15 cellular contexts compared by ENCODE assay signal in the genomic region with DNA sequence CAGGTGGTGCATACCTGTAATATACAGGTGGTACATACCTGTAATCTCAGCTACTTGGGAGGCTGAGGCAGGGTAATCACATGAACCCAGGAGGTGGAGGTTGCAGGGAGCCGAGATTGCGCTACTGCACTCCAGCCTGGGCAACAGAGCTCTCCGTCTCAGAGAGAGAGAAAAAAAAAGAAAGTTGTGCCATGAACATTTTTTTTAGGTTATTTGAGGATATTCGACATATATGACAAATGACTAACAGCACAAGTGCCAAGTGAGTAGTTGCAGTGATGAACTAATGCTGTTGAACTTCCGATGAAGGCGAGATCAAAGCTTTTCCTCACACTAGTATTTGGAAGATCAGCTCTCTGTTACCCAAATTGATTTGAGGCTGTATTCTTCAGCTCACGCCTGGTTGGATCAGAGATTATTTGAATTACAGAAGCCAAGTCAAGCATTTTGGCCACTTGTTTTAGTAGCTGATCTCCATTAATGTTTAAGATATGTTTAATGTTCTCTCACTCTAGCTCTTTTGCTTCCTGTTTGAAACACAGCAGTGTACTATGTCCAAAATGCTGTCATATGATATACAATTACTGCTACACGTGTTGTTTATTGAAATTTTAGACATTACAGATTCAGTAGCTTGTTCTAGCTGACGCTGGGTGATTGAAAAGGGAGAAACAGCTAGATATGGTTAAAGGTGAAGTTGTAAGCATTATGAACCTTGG. TPM values are rescaled to one million over a fixed set of nuclear protein-coding genes. Genes with fewer than 3 reads are reported as not detected.
A peak's percentile ranks its signal among the peaks of the same experiment; 100 is the strongest.
DNase-seq lines count a peak whose midpoint lies in the region; ATAC-seq and TF ChIP-seq lines count a peak whose summit lies in the region.
"Had no signal": no experiment of that assay in that cellular context is flagged by ENCODE, and none has a peak within 500 bp of the region (broad histone marks: within the 10 kb centered on the region; RNA-seq: fewer than 3 reads in every experiment).

No MANE protein-coding gene starts in this region.

- DNase-seq in T-helper 2 cell treated with Interferon-gamma antibody and Interleukin-4, amounts not matched to agents 5 μg/mL and 100 μg/mL, for 36 hours (ENCODE audit: low spot score): no peak
- DNase-seq in T-helper 2 cell: no peak
- DNase-seq in WTC11 (ENCODE audit: low spot score): no peak
- DNase-seq in fibroblast of lung (ENCODE audit: low read depth in 2 of 2): peak; percentile 32 to 83
- DNase-seq in stimulated activated effector memory CD8-positive, alpha-beta T cell treated with anti-CD3 and anti-CD28 coated beads, Interleukin-12 subunit alpha, Interleukin-12 subunit beta, amount 100 ng/mL, for 72 hours (ENCODE audit: low spot score in 2 of 2): no peak
- no peak for DNase-seq in NCI-H1092 treated with DMSO at 0.1 percent for 48 hours (lab: John Stamatoyannopoulos, UW)
- DNase-seq in stimulated activated naive CD4-positive, alpha-beta T cell (lab: John Stamatoyannopoulos, UW): no peak
- DNase-seq: activated CD8-positive, alpha-beta memory T cell treated with anti-CD3 and anti-CD28 coated beads, Interleukin-2, amount 50 U/mL, for 48 hours; lower lobe of right lung; small intestine; upper lobe of right lung had no signal

- H3K9me3 ChIP-seq in fibroblast of lung (ENCODE audit: control insufficient read depth, insufficient read depth, low read depth, low read length): no peaks in the 10 kb centered on the region
- H3K9me3 ChIP-seq: lower lobe of right lung, upper lobe of right lung had no signal

- ATAC-seq in WTC11 (no peak), HG03196 (IDR thresholded peaks at IDR 0.05; ENCODE audit: unreplicated experiment) (no peak)
- ATAC-seq in stimulated activated effector memory CD8-positive, alpha-beta T cell treated with anti-CD3 and anti-CD28 coated beads, Interleukin-12 subunit alpha, Interleukin-12 subunit beta, amount 100 ng/mL, for 72 hours: no peak
- ATAC-seq: lower lobe of right lung, upper lobe of right lung had no signal

- H3K27ac Mint-ChIP-seq in T-helper 2 cell treated with Interferon-gamma antibody and Interleukin-4, amounts not matched to agents 5 μg/mL and 100 μg/mL, for 36 hours: peak overlapping the region; percentile 18
- H3K27ac Mint-ChIP-seq in WTC11: peak overlapping the region; percentile 54; the same call in 1 of the 2 replicates
- peak overlapping the region; percentile 87 for H3K27ac Mint-ChIP-seq in stimulated activated effector memory CD8-positive, alpha-beta T cell treated with anti-CD3 and anti-CD28 coated beads, Interleukin-12 subunit alpha, Interleukin-12 subunit beta, amount 100 ng/mL, for 72 hours
- H3K27ac Mint-ChIP-seq: neural progenitor cell had no signal

- H3K4me2 ChIP-seq in fibroblast of lung (ENCODE audit: extremely low read depth, insufficient read depth, low read length): peak overlapping the region; percentile 40
- H3K4me2 ChIP-seq: neural progenitor cell had no signal

- TF ChIP-seq CTCF in WTC11 (IDR thresholded peaks at IDR 0.05) (no peak), fibroblast of lung (conservative IDR thresholded peaks at IDR 0.05 in 1 of 2, IDR thresholded peaks at IDR 0.05 in 1 of 2; ENCODE audit: low read depth in 1 of 2, low read length in 2 of 2) (no peak)

- H3K79me2 ChIP-seq in fibroblast of lung (ENCODE audit: control insufficient read depth, insufficient read depth, low read length): peaks cover 14% of the 10 kb centered on the region

- no peaks in the 10 kb centered on the region for H3K27me3 Mint-ChIP-seq in T-helper 2 cell treated with Interferon-gamma antibody and Interleukin-4, amounts not matched to agents 5 μg/mL and 100 μg/mL, for 36 hours (ENCODE audit: low read depth)
- H3K27me3 Mint-ChIP-seq in WTC11 (ENCODE audit: low read depth): no peaks in the 10 kb centered on the region

- no peaks in the 10 kb centered on the region for H3K27me3 ChIP-seq in fibroblast of lung (ENCODE audit: control insufficient read depth, insufficient read depth, low read length)
- H3K27me3 ChIP-seq: cardiac muscle cell, neural progenitor cell, upper lobe of right lung had no signal

- peaks cover 22% of the 10 kb centered on the region for H3K4me1 Mint-ChIP-seq in T-helper 2 cell treated with Interferon-gamma antibody and Interleukin-4, amounts not matched to agents 5 μg/mL and 100 μg/mL, for 36 hours (ENCODE audit: low read depth)
- peaks cover 36% of the 10 kb centered on the region for H3K4me1 Mint-ChIP-seq in WTC11
- peaks cover 70% of the 10 kb centered on the region for H3K4me1 Mint-ChIP-seq in stimulated activated effector memory CD8-positive, alpha-beta T cell treated with anti-CD3 and anti-CD28 coated beads, Interleukin-12 subunit alpha, Interleukin-12 subunit beta, amount 100 ng/mL, for 72 hours

- peaks cover 1% of the 10 kb centered on the region for H3K36me3 Mint-ChIP-seq in T-helper 2 cell treated with Interferon-gamma antibody and Interleukin-4, amounts not matched to agents 5 μg/mL and 100 μg/mL, for 36 hours (ENCODE audit: low read depth)
- H3K36me3 Mint-ChIP-seq in WTC11: no peaks in the 10 kb centered on the region
- peaks cover 4% of the 10 kb centered on the region for H3K36me3 Mint-ChIP-seq in stimulated activated effector memory CD8-positive, alpha-beta T cell treated with anti-CD3 and anti-CD28 coated beads, Interleukin-12 subunit alpha, Interleukin-12 subunit beta, amount 100 ng/mL, for 72 hours

- no peaks in the 10 kb centered on the region for H3K36me3 ChIP-seq in fibroblast of lung (ENCODE audit: control insufficient read depth, insufficient read depth, low read length)
- H3K36me3 ChIP-seq: cardiac muscle cell, lower lobe of right lung, neural progenitor cell, upper lobe of right lung had no signal

- peaks cover 8% of the 10 kb centered on the region for H3K4me1 ChIP-seq in fibroblast of lung (ENCODE audit: control insufficient read depth, extremely low read depth, insufficient read depth, low read length)

- CTCF ChIA-PET in WTC11 (lab: Charles Lee): interaction anchor here (0.5 to 2.1 kb wide), 4 partner anchors 30 to 131 kb away, joined by 3 to 5 read pairs (median 4); no protein-coding TSS in a partner anchor

- peaks cover 4% of the 10 kb centered on the region for H4K20me1 ChIP-seq in fibroblast of lung (ENCODE audit: control insufficient read depth, extremely low read depth, insufficient read depth, low read length)

- H3K4me3 Mint-ChIP-seq in T-helper 2 cell treated with Interferon-gamma antibody and Interleukin-4, amounts not matched to agents 5 μg/mL and 100 μg/mL, for 36 hours: no peak overlapping the region
- no peak overlapping the region for H3K4me3 Mint-ChIP-seq in WTC11
- peak overlapping the region; percentile 31 for H3K4me3 Mint-ChIP-seq in stimulated activated effector memory CD8-positive, alpha-beta T cell treated with anti-CD3 and anti-CD28 coated beads, Interleukin-12 subunit alpha, Interleukin-12 subunit beta, amount 100 ng/mL, for 72 hours
- H3K4me3 Mint-ChIP-seq: neural progenitor cell had no signal

- H3K9me3 Mint-ChIP-seq in T-helper 2 cell treated with Interferon-gamma antibody and Interleukin-4, amounts not matched to agents 5 μg/mL and 100 μg/mL, for 36 hours: no peaks in the 10 kb centered on the region
- no peaks in the 10 kb centered on the region for H3K9me3 Mint-ChIP-seq in WTC11
- no peaks in the 10 kb centered on the region for H3K9me3 Mint-ChIP-seq in stimulated activated effector memory CD8-positive, alpha-beta T cell treated with anti-CD3 and anti-CD28 coated beads, Interleukin-12 subunit alpha, Interleukin-12 subunit beta, amount 100 ng/mL, for 72 hours
- H3K9me3 Mint-ChIP-seq: neural progenitor cell had no signal

- no peak overlapping the region for H3K4me3 ChIP-seq in fibroblast of lung (replicated peaks in 1 of 4; ENCODE audit: control extremely low read depth in 1 of 4, insufficient read depth in 1 of 4, low read depth in 3 of 4, low read length in 4 of 4)
- H3K4me3 ChIP-seq: cardiac muscle cell, lower lobe of right lung, neural progenitor cell, upper lobe of right lung had no signal

- POLR2A ChIA-PET in WTC11 (lab: Charles Lee): interaction anchor here (0.8 kb wide), 1 partner anchor 152 kb away, joined by 3 read pairs; no protein-coding TSS in a partner anchor

- H2AFZ ChIP-seq in fibroblast of lung (ENCODE audit: low read length): no peak overlapping the region
- H2AFZ ChIP-seq: neural progenitor cell had no signal

- H3K27ac ChIP-seq in fibroblast of lung (ENCODE audit: insufficient read depth, low read length): no peak overlapping the region
- H3K27ac ChIP-seq: cardiac muscle cell, epithelial cell of prostate, lower lobe of right lung, neural progenitor cell, upper lobe of right lung had no signal

- no peak overlapping the region for H3K9ac ChIP-seq in fibroblast of lung (ENCODE audit: insufficient read depth, low read length)
- H3K9ac ChIP-seq: neural progenitor cell had no signal

TF ChIP-seq in WTC11, 78 proteins besides CTCF, POLR2A, EP300 and RAD21:
- TF ChIP-seq, protein P1, sequence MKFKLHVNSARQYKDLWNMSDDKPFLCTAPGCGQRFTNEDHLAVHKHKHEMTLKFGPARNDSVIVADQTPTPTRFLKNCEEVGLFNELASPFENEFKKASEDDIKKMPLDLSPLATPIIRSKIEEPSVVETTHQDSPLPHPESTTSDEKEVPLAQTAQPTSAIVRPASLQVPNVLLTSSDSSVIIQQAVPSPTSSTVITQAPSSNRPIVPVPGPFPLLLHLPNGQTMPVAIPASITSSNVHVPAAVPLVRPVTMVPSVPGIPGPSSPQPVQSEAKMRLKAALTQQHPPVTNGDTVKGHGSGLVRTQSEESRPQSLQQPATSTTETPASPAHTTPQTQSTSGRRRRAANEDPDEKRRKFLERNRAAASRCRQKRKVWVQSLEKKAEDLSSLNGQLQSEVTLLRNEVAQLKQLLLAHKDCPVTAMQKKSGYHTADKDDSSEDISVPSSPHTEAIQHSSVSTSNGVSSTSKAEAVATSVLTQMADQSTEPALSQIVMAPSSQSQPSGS (CRISPR knock-in tag; IDR thresholded peaks at IDR 0.05; ENCODE audit: borderline replicate concordance, low read depth): no peak
- no peak for TF ChIP-seq TCF7 (CRISPR knock-in tag; IDR thresholded peaks at IDR 0.05; ENCODE audit: low read depth)
- TF ChIP-seq, protein P2, sequence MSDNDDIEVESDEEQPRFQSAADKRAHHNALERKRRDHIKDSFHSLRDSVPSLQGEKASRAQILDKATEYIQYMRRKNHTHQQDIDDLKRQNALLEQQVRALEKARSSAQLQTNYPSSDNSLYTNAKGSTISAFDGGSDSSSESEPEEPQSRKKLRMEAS (CRISPR knock-in tag; IDR thresholded peaks at IDR 0.05): no peak

RNA-seq across cellular contexts. Expression of a gene that starts 43.4 kb away (rescaled TPM):
- total RNA-seq in WTC11 (2021) (25.6 to 27.5 TPM (median 25.9 TPM) in 3 replicates), fibroblast of lung (13.4 and 17.8 TPM in 2 replicates)
- polyA plus RNA-seq in fibroblast of lung: 16.1 and 17.2 TPM in 2 replicates
- 15.0 and 16.4 TPM in 2 replicates for polyA plus RNA-seq in fibroblast of lung (2012)
- 8.3 and 24.4 TPM in 2 replicates for polyA minus RNA-seq in fibroblast of lung (ENCODE audit: low replicate concordance)

Comparison
In these comparisons a context has a peak if more than half of its experiments do, and no peak if none do; other contexts are left out.
1. DNase-seq: peak in fibroblast of lung (2 of 2); none in T-helper 2 cell treated with Interferon-gamma antibody and Interleukin-4, amounts not matched to agents 5 μg/mL and 100 μg/mL, for 36 hours (single experiment), T-helper 2 cell (0 of 5), WTC11 (single experiment), stimulated activated effector memory CD8-positive, alpha-beta T cell treated with anti-CD3 and anti-CD28 coated beads, Interleukin-12 subunit alpha, Interleukin-12 subunit beta, amount 100 ng/mL, for 72 hours (0 of 2), NCI-H1092 treated with DMSO at 0.1 percent for 48 hours (single experiment) and stimulated activated naive CD4-positive, alpha-beta T cell (0 of 6).
2. H3K27ac Mint-ChIP-seq: peak in every context shown above with its lines; median percentile 87 in stimulated activated effector memory CD8-positive, alpha-beta T cell treated with anti-CD3 and anti-CD28 coated beads, Interleukin-12 subunit alpha, Interleukin-12 subunit beta, amount 100 ng/mL, for 72 hours; 54 in WTC11; 18 in T-helper 2 cell treated with Interferon-gamma antibody and Interleukin-4, amounts not matched to agents 5 μg/mL and 100 μg/mL, for 36 hours.